19 cellular contexts compared by ENCODE assay signal in genomic region chr4:15521442-15522039, GRCh38. TPM values are rescaled to one million over a fixed set of nuclear protein-coding genes. Genes with fewer than 3 reads are reported as not detected.
"Had no signal": no experiment of that assay in that cellular context is flagged by ENCODE, and none has a peak within 500 bp of the region (broad histone marks: within the 10 kb centered on the region; RNA-seq: fewer than 3 reads in every experiment).

No MANE protein-coding gene starts in this region.

- H3K4me3 Mint-ChIP-seq: activated CD4-positive, alpha-beta memory T cell treated with anti-CD3 and anti-CD28 coated beads, Interleukin-2, amount 10 ng/mL, durations not matched to agents 7 days and 5 days; activated naive CD4-positive, alpha-beta T cell treated with anti-CD3 and anti-CD28 coated beads, Interleukin-2, amount 50 U/mL, for 24 hours; activated T-cell treated with anti-CD3 and anti-CD28 coated beads, Interleukin-2, amount 50 U/mL, for 4 hours; central memory CD8-positive, alpha-beta T cell; dendritic cell treated with granulocyte-macrophage colony-stimulating factor and Interleukin-4, amounts not matched to agents 40 ng/mL and 50 ng/mL, for 4 days; naive thymus-derived CD4-positive, alpha-beta T cell had no signal

- H3K27me3 ChIP-seq: brain microvascular endothelial cell, pancreas, sigmoid colon, transverse colon had no signal

- H3K36me3 ChIP-seq: pancreas, transverse colon had no signal

- H3K27me3 Mint-ChIP-seq: activated CD4-positive, alpha-beta memory T cell treated with anti-CD3 and anti-CD28 coated beads, Interleukin-2, amount 10 ng/mL, durations not matched to agents 7 days and 5 days; activated naive CD4-positive, alpha-beta T cell treated with anti-CD3 and anti-CD28 coated beads, Interleukin-2, amount 50 U/mL, for 24 hours; central memory CD8-positive, alpha-beta T cell; dendritic cell treated with granulocyte-macrophage colony-stimulating factor and Interleukin-4, amounts not matched to agents 40 ng/mL and 50 ng/mL, for 4 days; naive thymus-derived CD4-positive, alpha-beta T cell had no signal

- DNase-seq: activated CD4-positive, alpha-beta memory T cell treated with anti-CD3 and anti-CD28 coated beads, Interleukin-2, amount 10 ng/mL, durations not matched to agents 7 days and 5 days; activated effector memory CD4-positive, alpha-beta T cell treated with Interleukin-2 at 50 U/mL for 16 hours; activated T-cell treated with anti-CD3 and anti-CD28 coated beads, Interleukin-2, amount 50 U/mL, for 4 hours; amniotic stem cell; brain microvascular endothelial cell; effector memory CD4-positive, alpha-beta T cell; mucosa of descending colon; naive thymus-derived CD4-positive, alpha-beta T cell; pancreas; sigmoid colon; stimulated activated CD4-positive, alpha-beta T cell treated with anti-CD3 and anti-CD28 coated beads, Interleukin-4, amount 100 ng/mL, for 1 hour; stimulated activated naive CD4-positive, alpha-beta T cell; substantia nigra; transverse colon had no signal

- H3K27ac ChIP-seq: brain microvascular endothelial cell, pancreas, sigmoid colon, transverse colon had no signal

- H3K9me3 ChIP-seq: mucosa of descending colon, pancreas, sigmoid colon, transverse colon had no signal

- H3K4me3 ChIP-seq: mucosa of descending colon, pancreas, sigmoid colon, transverse colon had no signal

- H3K9me3 Mint-ChIP-seq: activated naive CD4-positive, alpha-beta T cell treated with anti-CD3 and anti-CD28 coated beads, Interleukin-2, amount 50 U/mL, for 24 hours had no signal

- ATAC-seq: activated T-cell treated with anti-CD3 and anti-CD28 coated beads, Interleukin-2, amount 50 U/mL, for 4 hours; left lobe of liver; mucosa of descending colon; naive thymus-derived CD4-positive, alpha-beta T cell; pancreas had no signal

- H3K27ac Mint-ChIP-seq: activated CD4-positive, alpha-beta memory T cell treated with anti-CD3 and anti-CD28 coated beads, Interleukin-2, amount 10 ng/mL, durations not matched to agents 7 days and 5 days; activated naive CD4-positive, alpha-beta T cell treated with anti-CD3 and anti-CD28 coated beads, Interleukin-2, amount 50 U/mL, for 24 hours; dendritic cell treated with granulocyte-macrophage colony-stimulating factor and Interleukin-4, amounts not matched to agents 40 ng/mL and 50 ng/mL, for 4 days; naive thymus-derived CD4-positive, alpha-beta T cell had no signal

- H3K4me1 ChIP-seq: sigmoid colon, transverse colon had no signal

- H3K4me1 Mint-ChIP-seq: activated CD4-positive, alpha-beta memory T cell treated with anti-CD3 and anti-CD28 coated beads, Interleukin-2, amount 10 ng/mL, durations not matched to agents 7 days and 5 days; activated naive CD4-positive, alpha-beta T cell treated with anti-CD3 and anti-CD28 coated beads, Interleukin-2, amount 50 U/mL, for 24 hours; central memory CD8-positive, alpha-beta T cell had no signal

RNA-seq across cellular contexts. Expression of gene CC2D2A, which starts 51.9 kb away (rescaled TPM):
- total RNA-seq: activated CD4-positive, alpha-beta memory T cell treated with anti-CD3 and anti-CD28 coated beads, Interleukin-2, amount 10 ng/mL, durations not matched to agents 7 days and 5 days; T-helper 1 cell treated with Interleukin-12 subunit alpha and Interleukin-12 subunit beta and Interleukin-4 antibody, amounts not matched to agents 30 ng/mL and 1 ng/mL, for 36 hours had no signal
- polyA plus RNA-seq: naive thymus-derived CD4-positive, alpha-beta T cell had no signal
